28 cellular contexts compared by ENCODE assay signal in the genomic region with DNA sequence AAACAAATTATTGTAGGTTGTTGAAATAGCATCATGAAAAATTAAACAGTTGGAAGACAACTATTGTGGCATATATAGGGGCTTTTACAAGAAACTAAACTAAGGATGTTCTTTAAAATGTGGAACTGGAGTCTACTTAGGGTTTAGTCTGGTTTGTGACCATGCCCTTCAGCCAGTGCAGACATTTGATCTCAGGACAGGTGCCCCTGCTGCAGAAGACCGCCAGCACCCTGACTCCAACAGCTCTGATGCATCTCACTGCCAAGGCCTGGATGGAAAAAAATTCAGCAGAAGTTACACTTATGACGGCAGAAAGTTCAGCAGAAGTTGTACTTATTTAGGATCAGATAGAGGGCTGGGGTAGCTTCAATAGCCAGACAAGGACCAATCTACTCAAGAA.
"Had no signal": no experiment of that assay in that cellular context is flagged by ENCODE, and none has a peak within 500 bp of the region (broad histone marks: within the 10 kb centered on the region; RNA-seq: fewer than 3 reads in every experiment).

No MANE protein-coding gene starts in this region.

- H3K4me3 Mint-ChIP-seq: stimulated activated effector memory CD8-positive, alpha-beta T cell treated with anti-CD3 and anti-CD28 coated beads, Interleukin-12 subunit alpha, Interleukin-12 subunit beta, amount 100 ng/mL, for 72 hours; stimulated activated memory B cell treated with anti-CD40 and anti-IgM and Interleukin-4, amounts not matched to agents 10 μg/mL and 1 μg/mL and 100 μg/mL, for 72 hours; stimulated activated naive B cell treated with anti-CD40 and anti-IgM and Interleukin-4, amounts not matched to agents 10 μg/mL and 1 μg/mL and 100 μg/mL, for 72 hours; stimulated activated naive CD8-positive, alpha-beta T cell treated with anti-CD3 and anti-CD28 coated beads, Interleukin-15, amount 100 ng/mL, for 72 hours; stimulated activated naive CD8-positive, alpha-beta T cell treated with anti-CD3 and anti-CD28 coated beads, Interleukin-15, Interleukin-2, amounts not matched to agents 100 ng/mL and 50 ng/mL, for 24 hours; type B pancreatic cell had no signal

- H3K27me3 Mint-ChIP-seq: stimulated activated memory B cell treated with anti-CD40 and anti-IgM and Interleukin-4, amounts not matched to agents 10 μg/mL and 1 μg/mL and 100 μg/mL, for 72 hours; stimulated activated naive B cell treated with anti-CD40 and anti-IgM and Interleukin-4, amounts not matched to agents 10 μg/mL and 1 μg/mL and 100 μg/mL, for 72 hours; stimulated activated naive CD8-positive, alpha-beta T cell treated with anti-CD3 and anti-CD28 coated beads, Interleukin-15, amount 100 ng/mL, for 72 hours; stimulated activated naive CD8-positive, alpha-beta T cell treated with anti-CD3 and anti-CD28 coated beads, Interleukin-15, Interleukin-2, amounts not matched to agents 100 ng/mL and 50 ng/mL, for 24 hours; type B pancreatic cell had no signal

- H3K27ac Mint-ChIP-seq: stimulated activated effector memory CD8-positive, alpha-beta T cell treated with anti-CD3 and anti-CD28 coated beads, Interleukin-12 subunit alpha, Interleukin-12 subunit beta, amount 100 ng/mL, for 72 hours; stimulated activated memory B cell treated with anti-CD40 and anti-IgM and Interleukin-4, amounts not matched to agents 10 μg/mL and 1 μg/mL and 100 μg/mL, for 72 hours; stimulated activated naive B cell treated with anti-CD40 and anti-IgM and Interleukin-4, amounts not matched to agents 10 μg/mL and 1 μg/mL and 100 μg/mL, for 72 hours; stimulated activated naive CD8-positive, alpha-beta T cell treated with anti-CD3 and anti-CD28 coated beads, Interleukin-15, amount 100 ng/mL, for 72 hours; stimulated activated naive CD8-positive, alpha-beta T cell treated with anti-CD3 and anti-CD28 coated beads, Interleukin-15, Interleukin-2, amounts not matched to agents 100 ng/mL and 50 ng/mL, for 24 hours; type B pancreatic cell had no signal

- H3K27ac ChIP-seq: stomach, suprapubic skin, testis, thoracic aorta, thyroid gland, tibial artery, transverse colon, upper lobe of left lung, upper lobe of right lung, uterus, vagina had no signal

- H3K4me3 ChIP-seq: stomach, suprapubic skin, testis, thoracic aorta, thyroid gland, tibial artery, tibial nerve, transverse colon, upper lobe of left lung, upper lobe of right lung, uterus, vagina had no signal

- H3K9me3 Mint-ChIP-seq: stimulated activated effector memory CD8-positive, alpha-beta T cell treated with anti-CD3 and anti-CD28 coated beads, Interleukin-12 subunit alpha, Interleukin-12 subunit beta, amount 100 ng/mL, for 72 hours; stimulated activated memory B cell treated with anti-CD40 and anti-IgM and Interleukin-4, amounts not matched to agents 10 μg/mL and 1 μg/mL and 100 μg/mL, for 72 hours; stimulated activated naive B cell treated with anti-CD40 and anti-IgM and Interleukin-4, amounts not matched to agents 10 μg/mL and 1 μg/mL and 100 μg/mL, for 72 hours; stimulated activated naive CD8-positive, alpha-beta T cell treated with anti-CD3 and anti-CD28 coated beads, Interleukin-15, amount 100 ng/mL, for 72 hours; stimulated activated naive CD8-positive, alpha-beta T cell treated with anti-CD3 and anti-CD28 coated beads, Interleukin-15, Interleukin-2, amounts not matched to agents 100 ng/mL and 50 ng/mL, for 24 hours; type B pancreatic cell had no signal

- H3K4me1 Mint-ChIP-seq: stimulated activated effector memory CD8-positive, alpha-beta T cell treated with anti-CD3 and anti-CD28 coated beads, Interleukin-12 subunit alpha, Interleukin-12 subunit beta, amount 100 ng/mL, for 72 hours; stimulated activated memory B cell treated with anti-CD40 and anti-IgM and Interleukin-4, amounts not matched to agents 10 μg/mL and 1 μg/mL and 100 μg/mL, for 72 hours; stimulated activated naive B cell treated with anti-CD40 and anti-IgM and Interleukin-4, amounts not matched to agents 10 μg/mL and 1 μg/mL and 100 μg/mL, for 72 hours; stimulated activated naive CD8-positive, alpha-beta T cell treated with anti-CD3 and anti-CD28 coated beads, Interleukin-15, amount 100 ng/mL, for 72 hours had no signal

- H3K4me1 ChIP-seq: suprapubic skin, testis, tibial artery, transverse colon, upper lobe of left lung, upper lobe of right lung, uterus, vagina had no signal

- H3K36me3 Mint-ChIP-seq: stimulated activated effector memory CD8-positive, alpha-beta T cell treated with anti-CD3 and anti-CD28 coated beads, Interleukin-12 subunit alpha, Interleukin-12 subunit beta, amount 100 ng/mL, for 72 hours; stimulated activated naive B cell treated with anti-CD40 and anti-IgM and Interleukin-4, amounts not matched to agents 10 μg/mL and 1 μg/mL and 100 μg/mL, for 72 hours had no signal

- ATAC-seq: stimulated activated effector memory CD8-positive, alpha-beta T cell treated with anti-CD3 and anti-CD28 coated beads, Interleukin-12 subunit alpha, Interleukin-12 subunit beta, amount 100 ng/mL, for 72 hours; stimulated activated memory B cell treated with anti-CD40 and anti-IgM and Interleukin-4, amounts not matched to agents 10 μg/mL and 1 μg/mL and 100 μg/mL, for 72 hours; stimulated activated naive B cell treated with anti-CD40 and anti-IgM and Interleukin-4, amounts not matched to agents 10 μg/mL and 1 μg/mL and 100 μg/mL, for 72 hours; stimulated activated naive CD8-positive, alpha-beta T cell treated with anti-CD3 and anti-CD28 coated beads, Interleukin-15, amount 100 ng/mL, for 72 hours; stimulated activated naive CD8-positive, alpha-beta T cell treated with anti-CD3 and anti-CD28 coated beads, Interleukin-15, Interleukin-2, amounts not matched to agents 100 U/mL and 50 U/mL, for 24 hours; upper lobe of right lung had no signal

- H3K27me3 ChIP-seq: stomach, suprapubic skin, testis, thyroid gland, tibial artery, tibial nerve, transverse colon, upper lobe of left lung, upper lobe of right lung, uterus, vagina had no signal

- H3K9me3 ChIP-seq: stomach, suprapubic skin, testis, thoracic aorta, thyroid gland, tibial artery, tibial nerve, transverse colon, upper lobe of left lung, upper lobe of right lung, uterus, vagina had no signal

- H3K36me3 ChIP-seq: stomach, suprapubic skin, thoracic aorta, thyroid gland, tibial artery, tibial nerve, transverse colon, upper lobe of left lung, upper lobe of right lung, uterus, vagina had no signal

- DNase-seq: stimulated activated CD4-positive, alpha-beta T cell treated with anti-CD3 and anti-CD28 coated beads, Interleukin-2, amount 100 ng/mL, for 48 hours; stimulated activated CD4-positive, alpha-beta T cell treated with anti-CD3 and anti-CD28 coated beads, Interleukin-4, amount 100 ng/mL, for 1 hour; stimulated activated CD4-positive, alpha-beta T cell treated with anti-CD3 and anti-CD28 coated beads, Interleukin-4, amount 100 ng/mL, for 24 hours; stimulated activated CD4-positive, alpha-beta T cell treated with anti-CD3 and anti-CD28 coated beads, Interleukin-4, amount 100 ng/mL, for 4 hours; stimulated activated CD8-positive, alpha-beta memory T cell treated with anti-CD3 and anti-CD28 coated beads, Interleukin-4, amount 100 ng/mL, for 48 hours; stimulated activated naive B cell treated with anti-CD40 and anti-IgM and Interleukin-4, amounts not matched to agents 10 μg/mL and 1 μg/mL and 100 μg/mL, for 72 hours; stimulated activated naive CD4-positive, alpha-beta T cell; stimulated activated naive CD4-positive, alpha-beta T cell treated with Interleukin-2 at 50 U/mL for 16 hours; stimulated activated naive CD8-positive, alpha-beta T cell treated with anti-CD3 and anti-CD28 coated beads, Interleukin-15, amount 100 ng/mL, for 72 hours; stimulated activated naive CD8-positive, alpha-beta T cell treated with anti-CD3 and anti-CD28 coated beads, Interleukin-15, Interleukin-2, amounts not matched to agents 100 U/mL and 50 U/mL, for 24 hours; stomach; substantia nigra; testis; thyroid gland; tibial artery; transverse colon; trophoblast cell; upper lobe of left lung; upper lobe of right lung; uterus had no signal
